ENCODE assay signal across 9 cellular contexts in the genomic region with DNA sequence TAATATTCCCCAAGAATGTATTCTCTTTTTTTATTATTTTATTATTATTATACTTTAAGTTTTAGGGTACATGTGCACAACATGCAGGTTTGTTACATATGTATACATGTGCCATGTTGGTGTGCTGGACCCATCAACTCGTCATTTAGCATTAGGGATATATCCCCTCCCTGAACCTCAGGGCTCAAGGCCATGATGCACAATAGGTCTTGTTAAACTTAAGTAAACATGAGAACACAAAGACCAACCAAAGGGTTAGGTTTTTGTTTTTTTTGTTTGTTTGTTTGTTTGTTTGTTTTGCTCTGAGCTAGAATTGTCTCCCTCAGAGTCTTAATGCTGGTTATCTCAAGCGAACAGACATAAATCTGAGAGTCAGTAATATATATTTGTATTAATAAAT. TPM values are rescaled to one million over a fixed set of nuclear protein-coding genes. Genes with fewer than 3 reads are reported as not detected.
DNase-seq lines count a peak whose midpoint lies in the region; ATAC-seq and TF ChIP-seq lines count a peak whose summit lies in the region.
"Not testable (repeated sequence)": the region's sequence is repeated elsewhere in the genome, so short reads cannot be mapped to it uniquely, and the experiment has no call there.
"Had no signal": no experiment of that assay in that cellular context is flagged by ENCODE, and none has a peak within 500 bp of the region (broad histone marks: within the 10 kb centered on the region; RNA-seq: fewer than 3 reads in every experiment).

No MANE protein-coding gene starts in this region.

- H3K27ac ChIP-seq in IMR-90 (ENCODE audit: insufficient read depth, low read length) (peak overlapping the region; percentile 28; the same call in 1 of the 2 replicates), right atrium auricular region (peak overlapping the region; percentile 62 to 83), osteoblast (ENCODE audit: low read depth, low read length) (peak overlapping the region; percentile 96), smooth muscle cell (ENCODE audit: low read depth) (peak overlapping the region; percentile 86), transverse colon (peak overlapping the region; percentile 86 to 95 (median 88))

- intact Hi-C loops in IMR-90 (cut with micrococcal nuclease); transverse colon (cut with DNase I; ENCODE audit: low total_unique reads): not testable (repeated sequence)

- peak overlapping the region; percentile 54; the same call in 1 of the 2 replicates for H3K14ac ChIP-seq in IMR-90 (replicated peaks; ENCODE audit: low read depth, low read length)

- not testable (repeated sequence) for H2BK20ac ChIP-seq in IMR-90 (ENCODE audit: low read depth, low read length)

- peak overlapping the region; percentile 85 for H3K4me2 ChIP-seq in IMR-90 (ENCODE audit: low read depth, low read length)
- peak overlapping the region; percentile 97 for H3K4me2 ChIP-seq in osteoblast (ENCODE audit: insufficient read depth, low read length)
- H3K4me2 ChIP-seq in smooth muscle cell = peak overlapping the region; percentile 98

- dilution Hi-C loops in IMR-90 (cut with HindIII; ENCODE audit: low sequenced_read_pairs, unreplicated experiment) = not testable (repeated sequence)

- ATAC-seq in IMR-90 (ENCODE audit: low read depth) = not testable (repeated sequence)

- peak overlapping the region; percentile 22 for H3K4me3 ChIP-seq in AG04449 (ENCODE audit: low read depth, low read length)
- H3K4me3 ChIP-seq in IMR-90 (ENCODE audit: insufficient read depth, low read depth, low read length) = peak overlapping the region; percentile 21; the same call in 1 of the 2 replicates
- peak overlapping the region; percentile 73 for H3K4me3 ChIP-seq in astrocyte of the spinal cord (ENCODE audit: low read depth, low read length)
- H3K4me3 ChIP-seq in fibroblast of pulmonary artery (replicated peaks; ENCODE audit: low read depth, low read length) = peak overlapping the region; percentile 92
- H3K4me3 ChIP-seq in right atrium auricular region = peak overlapping the region in 1 of 2 donors; percentile 54
- peak overlapping the region; percentile 86 for H3K4me3 ChIP-seq in osteoblast (ENCODE audit: insufficient read depth, low read length)
- peak overlapping the region; percentile 79 for H3K4me3 ChIP-seq in smooth muscle cell
- H3K4me3 ChIP-seq in transverse colon = not testable (repeated sequence)

- H3F3A ChIP-seq in smooth muscle cell (ENCODE audit: low read depth) = peaks cover 67% of the 10 kb centered on the region

- not testable (repeated sequence) for TF ChIP-seq RAD21 in IMR-90 (IDR thresholded peaks at IDR 0.05; ENCODE audit: low read length)

- not testable (repeated sequence) for BruUV-seq in IMR-90 (replicated peaks; lab: Mats Ljungman, UMichigan)

- not testable (repeated sequence) for H2BK120ac ChIP-seq in IMR-90 (ENCODE audit: low read depth, low read length)

- H3K79me2 ChIP-seq in osteoblast (ENCODE audit: insufficient read depth, low read length) (peaks cover 99% of the 10 kb centered on the region), smooth muscle cell (ENCODE audit: low read depth) (peaks cover 100% of the 10 kb centered on the region)

- CTCF ChIA-PET in AG04449 (lab: Yijun Ruan, JAX) (interaction anchor here (0.6 to 7.2 kb wide), 30 partner anchors 8 to 377 kb away, joined by 3 to 73 read pairs (median 6); no protein-coding TSS in a partner anchor), IMR-90 (lab: Yijun Ruan, JAX) (interaction anchor here (1.1 to 3.0 kb wide), 2 partner anchors 12 to 248 kb away, joined by 3 to 15 read pairs; no protein-coding TSS in a partner anchor)

- H2AK5ac ChIP-seq in IMR-90 (ENCODE audit: low read depth, low read length) = not testable (repeated sequence)

- in situ Hi-C loops in IMR-90 (cut with MboI; ENCODE audit: low sequenced_read_pairs); astrocyte of the spinal cord (cut with HindIII; ENCODE audit: low sequenced_read_pairs): not testable (repeated sequence)
- in situ Hi-C loops in transverse colon (cut with MboI; ENCODE audit: low pct_ligation_motif_present in 1 of 4, low pct_unique_long_range_greater_than_20kb in 1 of 4, low sequenced_read_pairs in 3 of 4) = loop anchor here in 2 of 4 donors (25.0 kb wide), 1 partner anchor 247 kb away; no protein-coding TSS in a partner anchor

- peaks cover 14% of the 10 kb centered on the region for H3K9me1 ChIP-seq in IMR-90 (ENCODE audit: insufficient read depth, low read length)

- not testable (repeated sequence) for TF ChIP-seq POLR2A in IMR-90 (IDR thresholded peaks at IDR 0.05; ENCODE audit: low read depth, low read length); transverse colon (IDR thresholded peaks at IDR 0.05)

- H3K4me1 ChIP-seq in IMR-90 (ENCODE audit: control insufficient read depth, insufficient read depth, low read length) (peaks cover 20% of the 10 kb centered on the region), right atrium auricular region (peaks cover 0 to 24% of the 10 kb centered on the region in 2 donors), osteoblast (ENCODE audit: insufficient read depth, low read length) (peaks cover 72% of the 10 kb centered on the region), smooth muscle cell (ENCODE audit: low read depth) (peaks cover 11% of the 10 kb centered on the region), transverse colon (peaks cover 0 to 31% (median 1%) of the 10 kb centered on the region in 4 donors)

- not testable (repeated sequence) for H3K9me3 ChIP-seq in IMR-90 (ENCODE audit: control insufficient read depth, insufficient read depth, low read length); right atrium auricular region; osteoblast (ENCODE audit: low read depth, low read length); smooth muscle cell (replicated peaks; ENCODE audit: low read depth); transverse colon

- not testable (repeated sequence) for H2AFZ ChIP-seq in IMR-90 (replicated peaks; ENCODE audit: low read length, poor library complexity); osteoblast (ENCODE audit: low read length); smooth muscle cell (ENCODE audit: low read depth)

- not testable (repeated sequence) for H2BK15ac ChIP-seq in IMR-90 (ENCODE audit: low read depth, low read length)

- WGBS in IMR-90 (ENCODE audit: extremely low coverage in 2 of 2, insufficient read length in 1 of 2), 2 experiments = no CpG with 5 or more reads among the region's 2 CpGs
- 35% methylated on average over 2 of the region's 2 CpGs for WGBS in smooth muscle cell (ENCODE audit: low lambda C conversion rate)
- 25 to 69% methylated on average over 2 of the region's 2 CpGs for WGBS in transverse colon (ENCODE audit: low coverage in 1 of 2), 2 donors

- H4K91ac ChIP-seq in IMR-90 (ENCODE audit: insufficient read depth, low read depth, low read length) = not testable (repeated sequence)

- H4K8ac ChIP-seq in IMR-90 (ENCODE audit: low read depth in 2 of 2, low read length in 2 of 2) = peak overlapping the region in 1 of 2 experiments; percentile 79; a peak in 2 of 4 replicates

- H3K4ac ChIP-seq in IMR-90 (ENCODE audit: low read depth, low read length) = not testable (repeated sequence)

- not testable (repeated sequence) for H2AK9ac ChIP-seq in IMR-90 (replicated peaks; ENCODE audit: low read depth, low read length, poor library complexity)

- H3K36me3 ChIP-seq in IMR-90 (ENCODE audit: control insufficient read depth, insufficient read depth, low read length) = peaks cover 48% of the 10 kb centered on the region
- H3K36me3 ChIP-seq in right atrium auricular region; smooth muscle cell (ENCODE audit: low read depth); transverse colon: not testable (repeated sequence)
- H3K36me3 ChIP-seq in osteoblast (ENCODE audit: insufficient read depth, low read length) = peaks cover 45% of the 10 kb centered on the region

- H3K18ac ChIP-seq in IMR-90 (ENCODE audit: low read depth, low read length) = peak overlapping the region; percentile 35; the same call in 1 of the 2 replicates

- not testable (repeated sequence) for H3K79me1 ChIP-seq in IMR-90 (ENCODE audit: low read depth in 1 of 2, low read length in 2 of 2)

- POLR2A ChIA-PET in AG04449 (lab: Yijun Ruan, JAX) = interaction anchor here (0.8 to 5.8 kb wide), 2 partner anchors 22 to 119 kb away, joined by 4 to 76 read pairs; no protein-coding TSS in a partner anchor
- POLR2A ChIA-PET in IMR-90 (lab: Charles Lee; ENCODE audit: unreplicated experiment) = interaction anchor here (1.3 to 2.7 kb wide), 2 partner anchors 12 to 231 kb away, joined by 3 to 10 read pairs; no protein-coding TSS in a partner anchor

- not testable (repeated sequence) for TF ChIP-seq CTCF in AG04449 (IDR thresholded peaks at IDR 0.05; ENCODE audit: insufficient read depth, low read length, missing control alignments); IMR-90 (conservative IDR thresholded peaks at IDR 0.05; ENCODE audit: low read depth, low read length); astrocyte of the spinal cord (IDR thresholded peaks at IDR 0.05; ENCODE audit: low read depth, low read length); fibroblast of pulmonary artery (IDR thresholded peaks at IDR 0.05; ENCODE audit: low read length, missing control alignments); right atrium auricular region (IDR thresholded peaks at IDR 0.05); osteoblast (IDR thresholded peaks at IDR 0.05; ENCODE audit: extremely low read depth, low read depth, low read length); smooth muscle cell (IDR thresholded peaks at IDR 0.05; ENCODE audit: borderline replicate concordance, insufficient read depth, poor library complexity, severe bottlenecking); transverse colon (IDR thresholded peaks at IDR 0.05)

- H3K56ac ChIP-seq in IMR-90 (ENCODE audit: extremely low read depth, insufficient read depth, low read length) = peak overlapping the region; percentile 27; the same call in 1 of the 2 replicates

- H4K20me1 ChIP-seq in IMR-90 (ENCODE audit: insufficient read depth, low read length) (peaks cover 96% of the 10 kb centered on the region), osteoblast (ENCODE audit: insufficient read depth, low read length) (peaks cover 36% of the 10 kb centered on the region), smooth muscle cell (ENCODE audit: low read depth) (peaks cover 100% of the 10 kb centered on the region)

- H3K23ac ChIP-seq in IMR-90 (ENCODE audit: low read depth, low read length) = peak overlapping the region; percentile 70

- H2BK5ac ChIP-seq in IMR-90 (ENCODE audit: low read depth, low read length, poor library complexity, severe bottlenecking) = peak overlapping the region; percentile 47

- not testable (repeated sequence) for DNase-seq in AG04449 (ENCODE audit: low read depth, low spot score); IMR-90; astrocyte of the spinal cord (ENCODE audit: low read depth, low spot score); fibroblast of pulmonary artery (ENCODE audit: low read depth); right atrium auricular region (ENCODE audit: low spot score); osteoblast (ENCODE audit: insufficient read length, low spot score, missing footprints); smooth muscle cell (lab: John Stamatoyannopoulos, UW; ENCODE audit: unreplicated experiment); transverse colon

- H3K9ac ChIP-seq in IMR-90 (ENCODE audit: low read depth, low read length) = peak overlapping the region; percentile 42; the same call in 1 of the 2 replicates
- H3K9ac ChIP-seq in smooth muscle cell (ENCODE audit: low read depth) = peak overlapping the region; percentile 81

- H4K5ac ChIP-seq in IMR-90 (ENCODE audit: low read depth, low read length) = peak overlapping the region; percentile 26; the same call in 1 of the 2 replicates

- H3K27me3 ChIP-seq in IMR-90 (ENCODE audit: control insufficient read depth, insufficient read depth, low read length); right atrium auricular region; osteoblast (ENCODE audit: insufficient read depth, low read length); smooth muscle cell (ENCODE audit: low read depth): not testable (repeated sequence)
- H3K27me3 ChIP-seq in transverse colon = peaks cover 24% of the 10 kb centered on the region

- not testable (repeated sequence) for TF ChIP-seq EP300 in transverse colon (IDR thresholded peaks at IDR 0.05; ENCODE audit: low read depth)

RNA-seq across cellular contexts. Expression of a gene that starts 4.7 kb away (rescaled TPM):
- total RNA-seq in IMR-90 (2012; rRNA removed) = 1,501 and 1,855 TPM in 2 replicates
- polyA plus RNA-seq in IMR-90 (2012; rRNA removed) = 798 and 964 TPM in 2 replicates
- polyA plus RNA-seq in IMR-90 (2012; cell fraction: cytosol; rRNA removed) = 520 and 674 TPM in 2 replicates
- polyA plus RNA-seq in IMR-90 (2012; cell fraction: nucleus; rRNA removed; ENCODE audit: low replicate concordance) = 700 and 999 TPM in 2 replicates
- 100 to 1,000 TPM in 1 of 2 donors, 10 to 100 TPM in 1; 61.6 to 103 TPM for total RNA-seq in right atrium auricular region
- 4,017 and 4,247 TPM in 2 replicates for total RNA-seq in osteoblast
- total RNA-seq in smooth muscle cell = 1,708 and 1,938 TPM in 2 replicates
- polyA plus RNA-seq in smooth muscle cell = 643 and 888 TPM in 2 replicates
- 100 to 1,000 TPM in 1 of 4 donors, 10 to 100 TPM in 3; 68.1 to 261 (median 75.6) TPM for total RNA-seq in transverse colon
- total RNA-seq: HT-29 had no signal

Comparison
In these comparisons a context has a peak if more than half of its experiments do, and no peak if none do; other contexts are left out.
1. H3K27ac ChIP-seq: peak in every context shown above with its lines; median percentile 96 in osteoblast; 88 in transverse colon; 86 in smooth muscle cell; 72 in right atrium auricular region; 28 in IMR-90.